ENCODE assay signal across 8 cellular contexts in the genomic region with DNA sequence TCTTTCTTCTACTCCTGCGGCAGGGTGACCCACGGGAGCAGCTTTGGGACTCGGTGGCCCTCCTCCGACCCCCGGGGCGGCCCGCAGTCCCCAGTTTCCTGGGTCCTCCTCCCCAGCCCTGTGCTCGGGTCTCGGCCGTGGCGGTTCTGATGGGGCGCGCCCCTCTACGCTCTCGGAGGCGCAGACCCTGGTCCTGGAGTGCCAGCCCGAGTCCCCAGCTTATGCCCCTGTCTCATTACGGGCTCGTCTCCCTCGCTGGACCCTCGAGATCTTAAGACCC. TPM values are rescaled to one million over a fixed set of nuclear protein-coding genes. Genes with fewer than 3 reads are reported as not detected.
DNase-seq lines count a peak whose midpoint lies in the region; ATAC-seq and TF ChIP-seq lines count a peak whose summit lies in the region.

No MANE protein-coding gene starts in this region.

- H3K4me3 ChIP-seq in body of pancreas (peak overlapping the region; percentile 49 to 84), liver (ENCODE audit: low read depth in 1 of 3, low read length in 3 of 3) (peak overlapping the region; percentile 82 to 83 (median 82)), thoracic aorta (peak overlapping the region; percentile 95)

- H3K4me1 ChIP-seq in body of pancreas, result peaks cover 61% of the 10 kb centered on the region
- H3K4me1 ChIP-seq in liver (ENCODE audit: control insufficient read depth in 4 of 4, insufficient read depth in 4 of 4, low read length in 3 of 4), result peaks cover 0 to 11% (median 3%) of the 10 kb centered on the region in 4 donors
- H3K4me1 ChIP-seq in thoracic aorta (ENCODE audit: control insufficient read depth in 1 of 2, low read depth in 2 of 2), result peaks cover 14 to 42% of the 10 kb centered on the region in 2 donors

- DNase-seq in body of pancreas, result peak in 1 of 4 donors; percentile 35
- DNase-seq in thoracic aorta (ENCODE audit: low spot score), result no peak
- no peak for DNase-seq in stimulated activated CD4-positive, alpha-beta T cell treated with anti-CD3 and anti-CD28 coated beads, Interleukin-4, amount 100 ng/mL, for 24 hours
- DNase-seq in DMS79 treated with DMSO at 0.1 percent for 48 hours (lab: John Stamatoyannopoulos, UW), result no peak
- no peak for DNase-seq in T-helper 9 cell

- H3K27me3 ChIP-seq in body of pancreas, result no peaks in the 10 kb centered on the region
- no peaks in the 10 kb centered on the region for H3K27me3 ChIP-seq in liver (ENCODE audit: control insufficient read depth in 4 of 4, insufficient read depth in 4 of 4, low read length in 3 of 4)
- H3K27me3 ChIP-seq in thoracic aorta (replicated peaks; ENCODE audit: insufficient read depth), result no peaks in the 10 kb centered on the region

- H3K36me3 ChIP-seq in body of pancreas (replicated peaks in 1 of 2; ENCODE audit: insufficient read depth in 1 of 2, low read depth in 2 of 2) (no peaks in the 10 kb centered on the region), liver (ENCODE audit: control insufficient read depth in 4 of 4, insufficient read depth in 3 of 4, low read depth in 1 of 4, low read length in 3 of 4) (no peaks in the 10 kb centered on the region), thoracic aorta (peaks cover 16% of the 10 kb centered on the region)

- WGBS in body of pancreas, 2 donors, result 0% methylated on average over 21 of the region's 21 CpGs; no CpG with 5 or more reads in 1 of the 2 donors
- WGBS in liver, result 6% methylated on average over 21 of the region's 21 CpGs

- ATAC-seq in GM18520 (IDR thresholded peaks at IDR 0.05; ENCODE audit: unreplicated experiment) (peak; percentile 4), HG03196 (IDR thresholded peaks at IDR 0.05; ENCODE audit: unreplicated experiment) (peak; percentile 4), body of pancreas (peak; percentile 5), thoracic aorta (ENCODE audit: insufficient number of reproducible peaks, low FRiP score, low read depth) (no peak)

- H3K9me3 ChIP-seq in body of pancreas (no peaks in the 10 kb centered on the region), liver (ENCODE audit: control insufficient read depth in 4 of 4, low read length in 3 of 4) (no peaks in the 10 kb centered on the region), thoracic aorta (no peaks in the 10 kb centered on the region)

- no peak for TF ChIP-seq POLR2A in body of pancreas (IDR thresholded peaks at IDR 0.05)

- peak overlapping the region; percentile 95 to 99 (median 98) for H3K27ac ChIP-seq in body of pancreas
- peak overlapping the region; percentile 88 to 92 for H3K27ac ChIP-seq in liver (ENCODE audit: low read depth in 1 of 2, low read length in 2 of 2)
- peak overlapping the region; percentile 99 for H3K27ac ChIP-seq in thoracic aorta

- intact Hi-C loops in body of pancreas (cut with DNase I), result no loop called here

- TF ChIP-seq CTCF in body of pancreas (IDR thresholded peaks at IDR 0.05) (no peak), liver (IDR thresholded peaks at IDR 0.05; ENCODE audit: low read depth, low read length, missing input control) (no peak), thoracic aorta (IDR thresholded peaks at IDR 0.05) (no peak)

- TF ChIP-seq RAD21 in liver (IDR thresholded peaks at IDR 0.05), result no peak

- peak overlapping the region; percentile 89 to 95 for H3K9ac ChIP-seq in liver (ENCODE audit: low read depth in 1 of 2, low read length in 2 of 2)

TF ChIP-seq in liver, 16 proteins besides CTCF, POLR2A, EP300 and RAD21:
- TF ChIP-seq TAF1 (conservative IDR thresholded peaks at IDR 0.05) (no peak), YY1 (IDR thresholded peaks at IDR 0.05) (no peak)

RNA-seq across cellular contexts. Expression of gene BTG2, which starts 0.4 kb away (rescaled TPM):
- total RNA-seq in body of pancreas (100 to 1,000 TPM; 122 to 160 TPM), liver (10 to 100 TPM in 1 of 2 donors, 1 to 10 TPM in 1; 4.7 to 52.5 TPM), thoracic aorta (100 to 1,000 TPM; 119 to 164 TPM)
- polyA plus RNA-seq in liver, result 1 to 10 TPM; 3.8 to 4.9 TPM

RNA-seq across cellular contexts. Expression of gene FMOD, which starts 45.2 kb away (rescaled TPM):
- total RNA-seq in body of pancreas (10 to 100 TPM; 14.2 to 18.7 TPM), liver (1 to 10 TPM; 2.1 to 2.7 TPM), thoracic aorta (100 to 1,000 TPM; 190 to 438 TPM)
- 1 to 10 TPM; 1.0 to 7.0 TPM for polyA plus RNA-seq in liver

Comparison
In these comparisons a context has a peak if more than half of its experiments do, and no peak if none do; other contexts are left out.
1. RNA of gene FMOD, which starts 45.2 kb away (total RNA-seq): 190 to 438 TPM in thoracic aorta; 14.2 to 18.7 TPM in body of pancreas and 2.1 to 2.7 TPM in liver; every median in the first group is over 4 times any median in the second.
2. Peak in every context shown above with its lines, with median percentiles within 50 percentile points of each other: H3K27ac ChIP-seq and H3K4me3 ChIP-seq.